Comparison of ENCODE assay signal across 11 cellular contexts in the genomic region with DNA sequence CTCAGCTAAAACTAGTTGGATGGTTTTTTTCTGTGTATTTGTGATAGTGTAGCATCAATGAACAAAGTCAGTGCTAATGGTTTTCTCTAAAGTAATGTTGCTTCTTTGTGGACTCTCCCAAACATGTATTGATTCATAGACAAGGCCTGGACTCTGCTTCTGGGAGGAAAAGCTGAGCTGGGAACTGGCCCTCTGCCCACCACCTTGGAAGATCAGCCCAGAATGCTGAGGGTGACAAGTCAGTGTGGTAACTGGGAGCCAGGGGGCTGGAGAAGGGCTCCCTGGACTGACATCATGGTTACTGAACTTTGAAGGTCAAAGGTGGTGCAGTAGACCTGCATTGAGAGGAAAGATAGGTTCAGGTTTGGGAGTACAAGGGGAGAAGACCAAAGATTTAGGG. TPM values are rescaled to one million over a fixed set of nuclear protein-coding genes. Genes with fewer than 3 reads are reported as not detected.
DNase-seq lines count a peak whose midpoint lies in the region; ATAC-seq and TF ChIP-seq lines count a peak whose summit lies in the region.
"Had no signal": no experiment of that assay in that cellular context is flagged by ENCODE, and none has a peak within 500 bp of the region (broad histone marks: within the 10 kb centered on the region; RNA-seq: fewer than 3 reads in every experiment).

No MANE protein-coding gene starts in this region.

- peaks cover 18% of the 10 kb centered on the region for H3K79me1 ChIP-seq in mesendoderm (ENCODE audit: low read length)

- H3K9me3 Mint-ChIP-seq in activated naive CD4-positive, alpha-beta T cell treated with anti-CD3 and anti-CD28 coated beads, Interleukin-2, amount 50 U/mL, for 24 hours, result no peaks in the 10 kb centered on the region
- no peaks in the 10 kb centered on the region for H3K9me3 Mint-ChIP-seq in activated naive CD4-positive, alpha-beta T cell treated with anti-CD3 and anti-CD28 coated beads, Interleukin-2, amount 50 U/mL, for 72 hours
- H3K9me3 Mint-ChIP-seq in type B pancreatic cell, result no peaks in the 10 kb centered on the region

- no peak overlapping the region for H2AK5ac ChIP-seq in mesendoderm (ENCODE audit: low read length)

- no peak for TF ChIP-seq CTCF in coronary artery (IDR thresholded peaks at IDR 0.05)
- no peak for TF ChIP-seq CTCF in type B pancreatic cell (conservative IDR thresholded peaks at IDR 0.05)

- H3K27ac Mint-ChIP-seq in activated naive CD4-positive, alpha-beta T cell treated with anti-CD3 and anti-CD28 coated beads, Interleukin-2, amount 50 U/mL, for 24 hours, result peak overlapping the region; percentile 24
- no peak overlapping the region for H3K27ac Mint-ChIP-seq in activated naive CD4-positive, alpha-beta T cell treated with anti-CD3 and anti-CD28 coated beads, Interleukin-2, amount 50 U/mL, for 72 hours
- peak overlapping the region; percentile 14 for H3K27ac Mint-ChIP-seq in type B pancreatic cell

- H3K27me3 ChIP-seq in mesendoderm (ENCODE audit: insufficient read depth, low read length, poor library complexity), result no peaks in the 10 kb centered on the region

- no peak overlapping the region for H3K4me2 ChIP-seq in mesendoderm (ENCODE audit: low read length)

- H3K56ac ChIP-seq in mesendoderm (ENCODE audit: low read length), result peak overlapping the region; percentile 60

- DNase-seq in activated naive CD4-positive, alpha-beta T cell treated with anti-CD3 and anti-CD28 coated beads, Interleukin-2, amount 50 U/mL, for 72 hours (ENCODE audit: low spot score in 2 of 2), result no peak
- no peak for DNase-seq in coronary artery (ENCODE audit: low spot score)
- no peak for DNase-seq in mesendoderm
- no peak for DNase-seq in type B pancreatic cell (ENCODE audit: extremely low spot score, unreplicated experiment)
- no peak for DNase-seq in Kasumi-1 (lab: John Stamatoyannopoulos, UW)
- DNase-seq in midbrain (lab: John Stamatoyannopoulos, UW), result no peak
- DNase-seq: ACHN; activated naive CD4-positive, alpha-beta T cell treated with anti-CD3 and anti-CD28 coated beads, Interleukin-2, amount 50 U/mL, for 16 hours; MV-4-11 had no signal

- H3K4ac ChIP-seq in mesendoderm (ENCODE audit: low read depth, low read length), result no peak overlapping the region

- H3K36me3 Mint-ChIP-seq in activated naive CD4-positive, alpha-beta T cell treated with anti-CD3 and anti-CD28 coated beads, Interleukin-2, amount 50 U/mL, for 24 hours, result peaks cover 7% of the 10 kb centered on the region
- H3K36me3 Mint-ChIP-seq in activated naive CD4-positive, alpha-beta T cell treated with anti-CD3 and anti-CD28 coated beads, Interleukin-2, amount 50 U/mL, for 72 hours, result peaks cover 0 to 7% of the 10 kb centered on the region in 2 donors
- no peaks in the 10 kb centered on the region for H3K36me3 Mint-ChIP-seq in type B pancreatic cell

- H4K5ac ChIP-seq in mesendoderm (ENCODE audit: low read length), result no peak overlapping the region

- no peak overlapping the region for H2BK15ac ChIP-seq in mesendoderm (replicated peaks; ENCODE audit: low read depth)

- ATAC-seq in activated naive CD4-positive, alpha-beta T cell treated with anti-CD3 and anti-CD28 coated beads, Interleukin-2, amount 50 U/mL, for 72 hours, result no peak
- ATAC-seq in GM21786 (IDR thresholded peaks at IDR 0.05; ENCODE audit: unreplicated experiment), result no peak

- H3K4me1 ChIP-seq in mesendoderm (ENCODE audit: control insufficient read depth, low read depth, low read length), result peaks cover 10% of the 10 kb centered on the region

- H3K27ac ChIP-seq in coronary artery (no peak overlapping the region), mesendoderm (ENCODE audit: low read depth, low read length) (no peak overlapping the region)

- H2BK120ac ChIP-seq in mesendoderm (ENCODE audit: low read depth, low read length), result no peak overlapping the region

- peaks cover 65% of the 10 kb centered on the region for H3K4me1 Mint-ChIP-seq in activated naive CD4-positive, alpha-beta T cell treated with anti-CD3 and anti-CD28 coated beads, Interleukin-2, amount 50 U/mL, for 24 hours
- peaks cover 43% of the 10 kb centered on the region for H3K4me1 Mint-ChIP-seq in type B pancreatic cell (ENCODE audit: unreplicated experiment)

- H3K23ac ChIP-seq in mesendoderm (ENCODE audit: low read length), result no peak overlapping the region

- peaks cover 20% of the 10 kb centered on the region for H3K79me2 ChIP-seq in mesendoderm (ENCODE audit: control insufficient read depth, insufficient read depth, low read length)

- peak overlapping the region; percentile 70 for H3K4me3 Mint-ChIP-seq in activated naive CD4-positive, alpha-beta T cell treated with anti-CD3 and anti-CD28 coated beads, Interleukin-2, amount 50 U/mL, for 24 hours
- peak overlapping the region; percentile 91 for H3K4me3 Mint-ChIP-seq in type B pancreatic cell

- H4K8ac ChIP-seq in mesendoderm (ENCODE audit: low read depth, low read length), result no peak overlapping the region

- no peaks in the 10 kb centered on the region for H3K27me3 Mint-ChIP-seq in activated naive CD4-positive, alpha-beta T cell treated with anti-CD3 and anti-CD28 coated beads, Interleukin-2, amount 50 U/mL, for 24 hours
- peaks cover 10% of the 10 kb centered on the region for H3K27me3 Mint-ChIP-seq in type B pancreatic cell

- H3K9ac ChIP-seq in mesendoderm (ENCODE audit: low read length), result no peak overlapping the region

- H3K18ac ChIP-seq in mesendoderm (ENCODE audit: low read length), result no peak overlapping the region

- peaks cover 1% of the 10 kb centered on the region for H3K36me3 ChIP-seq in mesendoderm (ENCODE audit: control insufficient read depth, insufficient read depth, low read length)

- peak overlapping the region; percentile 97 for H3K4me3 ChIP-seq in coronary artery
- no peak overlapping the region for H3K4me3 ChIP-seq in mesendoderm (ENCODE audit: low read length)

- no peak overlapping the region for H2BK5ac ChIP-seq in mesendoderm (ENCODE audit: low read length)

RNA-seq across cellular contexts. Expression of gene ARHGAP31, which starts 3.0 kb away (rescaled TPM):
- 10 to 100 TPM in 1 of 2 donors, 1 to 10 TPM in 1; 2.1 to 11.0 TPM for total RNA-seq in activated naive CD4-positive, alpha-beta T cell treated with anti-CD3 and anti-CD28 coated beads, Interleukin-2, amount 50 U/mL, for 72 hours
- 2.5 TPM for polyA plus RNA-seq in mesendoderm (2013, experiment 1 of 2)
- polyA plus RNA-seq in mesendoderm (2013, experiment 2 of 2), result 2.4 TPM
- 4.1 and 17.3 TPM in 2 replicates for total RNA-seq in type B pancreatic cell (ENCODE audit: low replicate concordance)

RNA-seq across cellular contexts. Expression of gene B4GALT4, which starts 56.5 kb away (rescaled TPM):
- 10 to 100 TPM; 13.8 to 21.0 TPM for total RNA-seq in activated naive CD4-positive, alpha-beta T cell treated with anti-CD3 and anti-CD28 coated beads, Interleukin-2, amount 50 U/mL, for 72 hours
- polyA plus RNA-seq in mesendoderm (2013, experiment 1 of 2), result 16.6 TPM
- polyA plus RNA-seq in mesendoderm (2013, experiment 2 of 2), result 17.0 TPM
- 23.9 and 37.2 TPM in 2 replicates for total RNA-seq in type B pancreatic cell (ENCODE audit: low replicate concordance)

Comparison
In these comparisons a context has a peak if more than half of its experiments do, and no peak if none do; other contexts are left out.
1. H3K27ac Mint-ChIP-seq: peak in activated naive CD4-positive, alpha-beta T cell treated with anti-CD3 and anti-CD28 coated beads, Interleukin-2, amount 50 U/mL, for 24 hours (single experiment) and type B pancreatic cell (single experiment); none in activated naive CD4-positive, alpha-beta T cell treated with anti-CD3 and anti-CD28 coated beads, Interleukin-2, amount 50 U/mL, for 72 hours (0 of 2).